ENCODE assay signal across 16 cellular contexts in genomic region chr3:128210711-128211110, GRCh38. TPM values are rescaled to one million over a fixed set of nuclear protein-coding genes. Genes with fewer than 3 reads are reported as not detected.
A peak's percentile ranks its signal among the peaks of the same experiment; 100 is the strongest.
DNase-seq lines count a peak whose midpoint lies in the region; ATAC-seq, FAIRE-seq and TF ChIP-seq lines count a peak whose summit lies in the region.
"Had no signal": no experiment of that assay in that cellular context is flagged by ENCODE, and none has a peak within 500 bp of the region (broad histone marks: within the 10 kb centered on the region; RNA-seq: fewer than 3 reads in every experiment).

No MANE protein-coding gene starts in this region.

- H3K4me1 ChIP-seq in keratinocyte (ENCODE audit: control insufficient read depth, extremely low read depth, insufficient read depth, low read length), result no peaks in the 10 kb centered on the region
- H3K4me1 ChIP-seq: BLaER1 treated with 17β-estradiol and CSF1 and Interleukin-3, amounts not matched to agents 10 nM and 100 nM; HAP-1 had no signal

- no peak overlapping the region for H3K9ac ChIP-seq in keratinocyte (ENCODE audit: control insufficient read depth, extremely low read depth, insufficient read depth, low read length)
- H3K9ac ChIP-seq: BLaER1 treated with 17β-estradiol and CSF1 and Interleukin-3, amounts not matched to agents 10 nM and 100 nM; GM23248 had no signal

- no peak overlapping the region for H3K4me3 Mint-ChIP-seq in type B pancreatic cell
- no peak overlapping the region for H3K4me3 Mint-ChIP-seq in effector memory CD8-positive, alpha-beta T cell
- H3K4me3 Mint-ChIP-seq: B cell; CD8-positive, alpha-beta T cell had no signal

- H3K9me1 ChIP-seq in keratinocyte (ENCODE audit: control insufficient read depth, extremely low read depth, insufficient read depth, low read length), result no peaks in the 10 kb centered on the region

- H3K36me3 ChIP-seq in MG63 (no peaks in the 10 kb centered on the region), keratinocyte (ENCODE audit: control insufficient read depth in 2 of 2, extremely low read depth in 1 of 2, insufficient read depth in 2 of 2, low read length in 2 of 2) (no peaks in the 10 kb centered on the region)
- H3K36me3 ChIP-seq: BLaER1 treated with 17β-estradiol and CSF1 and Interleukin-3, amounts not matched to agents 10 nM and 100 nM; HAP-1 had no signal

- peak; percentile 35 for DNase-seq in MG63
- DNase-seq in cerebellum (ENCODE audit: low spot score), result peak; percentile 63
- DNase-seq in keratinocyte (ENCODE audit: low read depth, low spot score), result no peak
- peak; percentile 9 for DNase-seq in renal cortical epithelial cell (ENCODE audit: low read depth)
- DNase-seq in type B pancreatic cell (ENCODE audit: extremely low spot score, unreplicated experiment), result no peak
- DNase-seq in effector memory CD8-positive, alpha-beta T cell, result no peak
- DNase-seq in SHP77 (lab: John Stamatoyannopoulos, UW), result no peak
- DNase-seq: Calu3; CD8-positive, alpha-beta T cell; DMS79 treated with DMSO at 0.1 percent for 48 hours; GM23248 had no signal

- no peaks in the 10 kb centered on the region for H3K79me2 ChIP-seq in keratinocyte (ENCODE audit: control insufficient read depth, insufficient read depth, low read length)

- no peaks in the 10 kb centered on the region for H3K9me3 ChIP-seq in MG63
- H3K9me3 ChIP-seq in keratinocyte (ENCODE audit: control insufficient read depth, low read depth, low read length), result no peaks in the 10 kb centered on the region
- H3K9me3 ChIP-seq: BLaER1 treated with 17β-estradiol and CSF1 and Interleukin-3, amounts not matched to agents 10 nM and 100 nM; HAP-1 had no signal

- FAIRE-seq in keratinocyte (lab: Jason Lieb, UNC), result peak; percentile 23
- FAIRE-seq: GM12891 had no signal

- H3K4me3 ChIP-seq in MG63, result no peak overlapping the region
- H3K4me3 ChIP-seq in keratinocyte (ENCODE audit: control insufficient read depth in 2 of 3, extremely low read depth in 1 of 3, insufficient read depth in 2 of 3, low read depth in 1 of 3, low read length in 3 of 3), result no peak overlapping the region
- H3K4me3 ChIP-seq: BLaER1 treated with 17β-estradiol and CSF1 and Interleukin-3, amounts not matched to agents 10 nM and 100 nM; GM23248; HAP-1 had no signal

- H2AFZ ChIP-seq in keratinocyte (ENCODE audit: control insufficient read depth, low read length), result no peak overlapping the region
- H2AFZ ChIP-seq: GM23248 had no signal

- no peaks in the 10 kb centered on the region for H3K9me3 Mint-ChIP-seq in type B pancreatic cell
- H3K9me3 Mint-ChIP-seq in effector memory CD8-positive, alpha-beta T cell, result no peaks in the 10 kb centered on the region
- H3K9me3 Mint-ChIP-seq: CD8-positive, alpha-beta T cell had no signal

- H3K27ac Mint-ChIP-seq in type B pancreatic cell, result no peak overlapping the region
- no peak overlapping the region for H3K27ac Mint-ChIP-seq in effector memory CD8-positive, alpha-beta T cell
- H3K27ac Mint-ChIP-seq: B cell; CD8-positive, alpha-beta T cell had no signal

- H3K27ac ChIP-seq in keratinocyte (ENCODE audit: control insufficient read depth, insufficient read depth, low read length), result no peak overlapping the region
- H3K27ac ChIP-seq: BLaER1 treated with 17β-estradiol and CSF1 and Interleukin-3, amounts not matched to agents 10 nM and 100 nM; GM23248 had no signal

- peaks cover 23% of the 10 kb centered on the region for H3K4me1 Mint-ChIP-seq in type B pancreatic cell (ENCODE audit: unreplicated experiment)
- peaks cover 14 to 31% of the 10 kb centered on the region in 2 donors for H3K4me1 Mint-ChIP-seq in effector memory CD8-positive, alpha-beta T cell (ENCODE audit: low read depth in 2 of 2)

- no peak for ATAC-seq in GM18867 (IDR thresholded peaks at IDR 0.05; ENCODE audit: unreplicated experiment)
- no peak for ATAC-seq in effector memory CD8-positive, alpha-beta T cell (replicated peaks)
- ATAC-seq: CD8-positive, alpha-beta T cell had no signal

- H3K27me3 Mint-ChIP-seq in type B pancreatic cell, result no peaks in the 10 kb centered on the region
- H3K27me3 Mint-ChIP-seq in effector memory CD8-positive, alpha-beta T cell, result no peaks in the 10 kb centered on the region
- H3K27me3 Mint-ChIP-seq: B cell had no signal

- H3K27me3 ChIP-seq in MG63, result no peaks in the 10 kb centered on the region
- H3K27me3 ChIP-seq in keratinocyte (ENCODE audit: control insufficient read depth, extremely low read depth, insufficient read depth, low read length), result no peaks in the 10 kb centered on the region
- H3K27me3 ChIP-seq: BLaER1 treated with 17β-estradiol and CSF1 and Interleukin-3, amounts not matched to agents 10 nM and 100 nM had no signal

- TF ChIP-seq CTCF in keratinocyte (optimal IDR thresholded peaks at IDR 0.05 in 1 of 3, IDR thresholded peaks at IDR 0.05 in 1 of 3, conservative IDR thresholded peaks at IDR 0.05 in 1 of 3; ENCODE audit: extremely low read depth in 1 of 3, insufficient read depth in 2 of 3, low read length in 3 of 3) (no peak), type B pancreatic cell (conservative IDR thresholded peaks at IDR 0.05) (no peak)

- no peaks in the 10 kb centered on the region for H3K36me3 Mint-ChIP-seq in type B pancreatic cell
- no peaks in the 10 kb centered on the region for H3K36me3 Mint-ChIP-seq in effector memory CD8-positive, alpha-beta T cell (ENCODE audit: insufficient read depth)

- H3K4me2 ChIP-seq in keratinocyte (ENCODE audit: control insufficient read depth, extremely low read depth, insufficient read depth, low read depth, low read length), result no peak overlapping the region
- H3K4me2 ChIP-seq: BLaER1 treated with 17β-estradiol and CSF1 and Interleukin-3, amounts not matched to agents 10 nM and 100 nM had no signal

- dilution Hi-C loops in keratinocyte (cut with MboI; ENCODE audit: extremely low pct_ligation_motif_present, low sequenced_read_pairs), result no loop called here

- no peaks in the 10 kb centered on the region for H4K20me1 ChIP-seq in keratinocyte (ENCODE audit: control insufficient read depth, extremely low read depth, insufficient read depth, low read length)

RNA-seq across cellular contexts. Expression of gene EEFSEC, which starts 57.4 kb away (rescaled TPM):
- total RNA-seq in MG63 (2014; rRNA removed; shearing (Covaris generic); ENCODE audit: low replicate concordance), result 6.8 and 12.4 TPM in 2 replicates
- total RNA-seq in cerebellum (5.8 TPM), renal cortical epithelial cell (1.6 and 7.6 TPM in 2 replicates), type B pancreatic cell (ENCODE audit: low replicate concordance) (9.6 and 16.6 TPM in 2 replicates)
- 8.7 to 10.3 TPM (median 9.9 TPM) in 3 replicates for polyA plus RNA-seq in keratinocyte
- 9.3 TPM for polyA plus RNA-seq in keratinocyte (2011; ENCODE audit: low read depth)
- 6.2 and 11.1 TPM in 2 replicates for polyA plus RNA-seq in keratinocyte (2011; cell fraction: cytosol; rRNA removed)
- 6.4 and 9.7 TPM in 2 replicates for polyA plus RNA-seq in keratinocyte (2011; cell fraction: nucleus; rRNA removed)
- polyA plus RNA-seq in keratinocyte (2012; ENCODE audit: low replicate concordance), result 8.1 and 12.4 TPM in 2 replicates
- 11.4 to 20.3 TPM (median 11.8 TPM) in 3 replicates for polyA minus RNA-seq in keratinocyte
- polyA minus RNA-seq in keratinocyte (2011; cell fraction: cytosol; rRNA and poly(A)+ RNA removed), result 15.7 TPM
- polyA minus RNA-seq in keratinocyte (2011; cell fraction: nucleus; rRNA and poly(A)+ RNA removed), result 9.4 and 11.2 TPM in 2 replicates

Comparison
In these comparisons a context has a peak if more than half of its experiments do, and no peak if none do; other contexts are left out.
1. DNase-seq: peak in MG63 (single experiment), cerebellum (single experiment) and renal cortical epithelial cell (single experiment); none in keratinocyte (single experiment), type B pancreatic cell (single experiment), effector memory CD8-positive, alpha-beta T cell (0 of 3) and SHP77 (0 of 2).